Comparison of ENCODE assay signal across 18 cellular contexts in the genomic region with DNA sequence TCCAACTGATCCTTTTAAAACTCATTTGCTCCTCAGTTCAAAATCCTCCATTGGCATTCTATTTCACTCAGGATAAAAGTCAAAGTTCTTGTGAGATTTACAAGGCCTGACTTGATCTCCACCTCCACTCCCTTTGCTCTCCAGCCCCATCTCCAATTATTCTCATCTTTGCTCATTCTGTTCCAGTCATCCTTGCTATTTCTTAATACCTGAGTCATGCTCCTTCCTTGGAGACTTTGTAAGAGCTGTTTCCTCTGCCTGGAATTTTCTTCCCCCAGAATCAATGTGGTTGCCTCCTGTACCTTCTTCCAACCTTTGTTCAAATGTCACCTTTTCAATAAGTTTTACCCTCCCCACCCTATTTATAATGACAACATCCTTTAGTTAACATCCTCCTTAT.
A peak's percentile ranks its signal among the peaks of the same experiment; 100 is the strongest.
DNase-seq lines count a peak whose midpoint lies in the region; TF ChIP-seq lines count a peak whose summit lies in the region.
"Had no signal": no experiment of that assay in that cellular context is flagged by ENCODE, and none has a peak within 500 bp of the region (broad histone marks: within the 10 kb centered on the region; RNA-seq: fewer than 3 reads in every experiment).

No MANE protein-coding gene starts in this region.

- no peak overlapping the region for H3K4me3 ChIP-seq in epithelial cell of esophagus (ENCODE audit: low read length)
- H3K4me3 ChIP-seq: HAP-1, MG63 had no signal

- DNase-seq in EL (peak; percentile 38), M059J (ENCODE audit: low read depth) (peak; percentile 5), epithelial cell of esophagus (ENCODE audit: low read depth) (peak; percentile 77), kidney tubule cell (ENCODE audit: low spot score) (peak; percentile 1), retina (no peak), HPDE6-E6E7 (ENCODE audit: extremely low spot score) (no peak), NOMO-1 (lab: John Stamatoyannopoulos, UW; ENCODE audit: unreplicated experiment in 2 of 2) (no peak)
- DNase-seq in stimulated activated CD4-positive, alpha-beta T cell treated with anti-CD3 and anti-CD28 coated beads, Interleukin-12 subunit alpha, Interleukin-12 subunit beta, amount 100 ng/mL, for 4 hours = no peak
- DNase-seq: Caco-2, DMS53, GDM1, KBM-7, MG63, NCI-H1092 treated with DMSO at 0.1 percent for 48 hours, NCI-H1694, NCI-H2107, NCI-H345 had no signal

- TF ChIP-seq CTCF in epithelial cell of esophagus (IDR thresholded peaks at IDR 0.05; ENCODE audit: insufficient read depth, low read depth, low read length, missing control alignments) = no peak

Comparison
In these comparisons a context has a peak if more than half of its experiments do, and no peak if none do; other contexts are left out.
1. DNase-seq: peak in EL (single experiment), M059J (single experiment), epithelial cell of esophagus (single experiment) and kidney tubule cell (single experiment); none in retina (single experiment), stimulated activated CD4-positive, alpha-beta T cell treated with anti-CD3 and anti-CD28 coated beads, Interleukin-12 subunit alpha, Interleukin-12 subunit beta, amount 100 ng/mL, for 4 hours (single experiment), HPDE6-E6E7 (single experiment) and NOMO-1 (0 of 2).